Comparison of ENCODE assay signal across 27 cellular contexts in genomic region chr2:109009920-109010610, GRCh38. TPM values are rescaled to one million over a fixed set of nuclear protein-coding genes. Genes with fewer than 3 reads are reported as not detected.
DNase-seq lines count a peak whose midpoint lies in the region; ATAC-seq and TF ChIP-seq lines count a peak whose summit lies in the region.
"Had no signal": no experiment of that assay in that cellular context is flagged by ENCODE, and none has a peak within 500 bp of the region (broad histone marks: within the 10 kb centered on the region; RNA-seq: fewer than 3 reads in every experiment).

No MANE protein-coding gene starts in this region.

- H3K4me3 ChIP-seq in IMR-90 (ENCODE audit: insufficient read depth, low read depth, low read length): no peak overlapping the region
- H3K4me3 ChIP-seq in brain microvascular endothelial cell (ENCODE audit: low read depth, low read length): no peak overlapping the region
- H3K4me3 ChIP-seq in skeletal muscle cell (ENCODE audit: low read depth, low read length): no peak overlapping the region
- H3K4me3 ChIP-seq: A549, gastrocnemius medialis, HAP-1 had no signal

- TF ChIP-seq CTCF in IMR-90 (conservative IDR thresholded peaks at IDR 0.05; ENCODE audit: low read depth, low read length) (no peak), brain microvascular endothelial cell (IDR thresholded peaks at IDR 0.05; ENCODE audit: low read depth, low read length, missing control alignments) (no peak)

- H3K36me3 ChIP-seq in IMR-90 (ENCODE audit: control insufficient read depth, insufficient read depth, low read length): no peaks in the 10 kb centered on the region
- H3K36me3 ChIP-seq in brain microvascular endothelial cell (replicated peaks): no peaks in the 10 kb centered on the region
- H3K36me3 ChIP-seq: gastrocnemius medialis, HAP-1 had no signal

- no peak overlapping the region for H4K8ac ChIP-seq in IMR-90 (ENCODE audit: low read depth in 2 of 2, low read length in 2 of 2)

- H2BK5ac ChIP-seq in IMR-90 (ENCODE audit: low read depth, low read length, poor library complexity, severe bottlenecking): no peak overlapping the region

- no peaks in the 10 kb centered on the region for H3K9me3 ChIP-seq in IMR-90 (ENCODE audit: control insufficient read depth, insufficient read depth, low read length)
- H3K9me3 ChIP-seq: A549, gastrocnemius medialis, HAP-1 had no signal

- intact Hi-C loops in IMR-90 (cut with micrococcal nuclease): no loop called here

- no peaks in the 10 kb centered on the region for H3K9me1 ChIP-seq in IMR-90 (ENCODE audit: insufficient read depth, low read length)

- H4K20me1 ChIP-seq in IMR-90 (ENCODE audit: insufficient read depth, low read length): no peaks in the 10 kb centered on the region

- H3K23ac ChIP-seq in IMR-90 (ENCODE audit: low read depth, low read length): no peak overlapping the region

- no peak overlapping the region for H2BK15ac ChIP-seq in IMR-90 (ENCODE audit: low read depth, low read length)

- H3K27ac Mint-ChIP-seq in activated T-cell treated with anti-CD3 and anti-CD28 coated beads, Interleukin-2, amount 50 U/mL, for 72 hours: no peak overlapping the region
- H3K27ac Mint-ChIP-seq: activated naive CD8-positive, alpha-beta T cell treated with anti-CD3 and anti-CD28 coated beads for 36 hours; brain; nephron; progenitor cell of endocrine pancreas had no signal

- H2AK9ac ChIP-seq in IMR-90 (replicated peaks; ENCODE audit: low read depth, low read length, poor library complexity): no peak overlapping the region

- no peaks in the 10 kb centered on the region for H3K9me3 Mint-ChIP-seq in activated T-cell treated with anti-CD3 and anti-CD28 coated beads, Interleukin-2, amount 50 U/mL, for 72 hours
- H3K9me3 Mint-ChIP-seq: activated naive CD8-positive, alpha-beta T cell treated with anti-CD3 and anti-CD28 coated beads for 36 hours; nephron had no signal

- no peaks in the 10 kb centered on the region for H3K27me3 Mint-ChIP-seq in activated T-cell treated with anti-CD3 and anti-CD28 coated beads, Interleukin-2, amount 50 U/mL, for 72 hours (ENCODE audit: low read depth)
- H3K27me3 Mint-ChIP-seq: activated naive CD8-positive, alpha-beta T cell treated with anti-CD3 and anti-CD28 coated beads for 36 hours had no signal

- no peak overlapping the region for H3K14ac ChIP-seq in IMR-90 (replicated peaks; ENCODE audit: low read depth, low read length)

- H3K4me2 ChIP-seq in IMR-90 (ENCODE audit: low read depth, low read length): no peak overlapping the region
- H3K4me2 ChIP-seq: A549, KMS-11 had no signal

- H3K27ac ChIP-seq in IMR-90 (ENCODE audit: insufficient read depth, low read length) (no peak overlapping the region), brain microvascular endothelial cell (no peak overlapping the region)
- H3K27ac ChIP-seq: A549, gastrocnemius medialis, KMS-11 had no signal

- H3K79me1 ChIP-seq in IMR-90 (ENCODE audit: low read depth in 1 of 2, low read length in 2 of 2): no peaks in the 10 kb centered on the region

- BruUV-seq in IMR-90 (replicated peaks; lab: Mats Ljungman, UMichigan): no TSS peak

- H3K27me3 ChIP-seq in IMR-90 (ENCODE audit: control insufficient read depth, insufficient read depth, low read length) (peaks cover 39% of the 10 kb centered on the region), brain microvascular endothelial cell (replicated peaks) (no peaks in the 10 kb centered on the region)
- H3K27me3 ChIP-seq: gastrocnemius medialis had no signal

- H4K91ac ChIP-seq in IMR-90 (ENCODE audit: insufficient read depth, low read depth, low read length): no peak overlapping the region

- peaks cover 22% of the 10 kb centered on the region for H3K4me1 Mint-ChIP-seq in activated T-cell treated with anti-CD3 and anti-CD28 coated beads, Interleukin-2, amount 50 U/mL, for 72 hours (ENCODE audit: low read depth)
- H3K4me1 Mint-ChIP-seq: brain, nephron had no signal

- WGBS in IMR-90 (ENCODE audit: extremely low coverage in 2 of 2, insufficient read length in 1 of 2), 2 experiments: 63% methylated on average over 1 of the region's 9 CpGs; no CpG with 5 or more reads in 1 of the 2 experiments

- in situ Hi-C loops in IMR-90 (cut with MboI; ENCODE audit: low sequenced_read_pairs) (no loop called here), brain microvascular endothelial cell (cut with HindIII; ENCODE audit: low pct_ligation_motif_present, low sequenced_read_pairs) (no loop called here)

- TF ChIP-seq POLR2A in IMR-90 (IDR thresholded peaks at IDR 0.05; ENCODE audit: low read depth, low read length): no peak

- H3K56ac ChIP-seq in IMR-90 (ENCODE audit: extremely low read depth, insufficient read depth, low read length): no peak overlapping the region

- H4K5ac ChIP-seq in IMR-90 (ENCODE audit: low read depth, low read length): no peak overlapping the region

- no peak for TF ChIP-seq RAD21 in IMR-90 (IDR thresholded peaks at IDR 0.05; ENCODE audit: low read length)

- H2BK120ac ChIP-seq in IMR-90 (ENCODE audit: low read depth, low read length): no peak overlapping the region

- H3K36me3 Mint-ChIP-seq in activated T-cell treated with anti-CD3 and anti-CD28 coated beads, Interleukin-2, amount 50 U/mL, for 72 hours (ENCODE audit: insufficient read depth in 2 of 2): no peaks in the 10 kb centered on the region
- H3K36me3 Mint-ChIP-seq: activated naive CD8-positive, alpha-beta T cell treated with anti-CD3 and anti-CD28 coated beads for 36 hours; brain had no signal

- dilution Hi-C loops in IMR-90 (cut with HindIII; ENCODE audit: low sequenced_read_pairs, unreplicated experiment): no loop called here

- peak in 1 of 2 donors; percentile 14 for DNase-seq in activated T-cell treated with anti-CD3 and anti-CD28 coated beads, Interleukin-2, amount 50 U/mL, for 72 hours
- no peak for DNase-seq in activated T-cell treated with anti-CD3 and anti-CD28 coated beads, Interleukin-2, amount 50 U/mL, for 1 hour
- DNase-seq in IMR-90: peak; percentile 35
- peak; percentile 46 for DNase-seq in brain microvascular endothelial cell
- peak; percentile 11 for DNase-seq in skeletal muscle cell (ENCODE audit: low read depth)
- no peak for DNase-seq in DMS114 treated with DMSO at 0.1 percent for 48 hours (lab: John Stamatoyannopoulos, UW; ENCODE audit: unreplicated experiment)
- DNase-seq in DMS 273 (lab: John Stamatoyannopoulos, UW; ENCODE audit: unreplicated experiment): no peak
- DNase-seq: activated naive CD8-positive, alpha-beta T cell treated with anti-CD3 and anti-CD28 coated beads for 36 hours; activated T-cell treated with anti-CD3 and anti-CD28 coated beads for 4 hours; C1 segment of cervical spinal cord; dermis blood vessel endothelial cell; DMS153; gastrocnemius medialis; kidney glomerular epithelial cell; NCI-H1092; NCI-H524 treated with DMSO at 0.1 percent for 48 hours; stimulated activated CD4-positive, alpha-beta T cell treated with anti-CD3 and anti-CD28 coated beads, Interleukin-4, amount 100 ng/mL, for 1 hour had no signal

- peak overlapping the region in 1 of 2 donors; percentile 19 for H3K4me3 Mint-ChIP-seq in activated T-cell treated with anti-CD3 and anti-CD28 coated beads, Interleukin-2, amount 50 U/mL, for 72 hours
- H3K4me3 Mint-ChIP-seq: activated naive CD8-positive, alpha-beta T cell treated with anti-CD3 and anti-CD28 coated beads for 36 hours; brain; nephron had no signal

- CTCF ChIA-PET in IMR-90 (lab: Yijun Ruan, JAX): interaction anchor here (0.9 kb wide), 1 partner anchor 12 kb away, joined by 4 read pairs; no protein-coding TSS in a partner anchor

- H3K4ac ChIP-seq in IMR-90 (ENCODE audit: low read depth, low read length): no peak overlapping the region

- H3K18ac ChIP-seq in IMR-90 (ENCODE audit: low read depth, low read length): no peak overlapping the region

- H2AFZ ChIP-seq in IMR-90 (replicated peaks; ENCODE audit: low read length, poor library complexity): no peak overlapping the region

- POLR2A ChIA-PET in IMR-90 (lab: Charles Lee; ENCODE audit: unreplicated experiment): no interaction called here

- ATAC-seq in activated T-cell treated with anti-CD3 and anti-CD28 coated beads, Interleukin-2, amount 50 U/mL, for 72 hours (replicated peaks in 1 of 2): peak; percentile 75 to 94
- ATAC-seq in IMR-90 (ENCODE audit: low read depth) (no peak), GM18870 (IDR thresholded peaks at IDR 0.05; ENCODE audit: unreplicated experiment) (no peak)
- ATAC-seq: gastrocnemius medialis, Right ventricle myocardium inferior had no signal

- H3K4me1 ChIP-seq in IMR-90 (ENCODE audit: control insufficient read depth, insufficient read depth, low read length): no peaks in the 10 kb centered on the region
- H3K4me1 ChIP-seq: A549, gastrocnemius medialis, HAP-1 had no signal

- H2BK20ac ChIP-seq in IMR-90 (ENCODE audit: low read depth, low read length): no peak overlapping the region

- H2AK5ac ChIP-seq in IMR-90 (ENCODE audit: low read depth, low read length): no peak overlapping the region

- H3K9ac ChIP-seq in IMR-90 (ENCODE audit: low read depth, low read length): no peak overlapping the region
- H3K9ac ChIP-seq: KMS-11 had no signal

TF ChIP-seq in IMR-90, 13 proteins besides CTCF, POLR2A, EP300 and RAD21:
- no peak for TF ChIP-seq FOS (IDR thresholded peaks at IDR 0.05; ENCODE audit: low read depth, low read length)
- no peak for TF ChIP-seq NFE2L2 (IDR thresholded peaks at IDR 0.05; ENCODE audit: low read depth, low read length)
- no peak for TF ChIP-seq BHLHE40 (IDR thresholded peaks at IDR 0.05; ENCODE audit: low read depth, low read length)
- TF ChIP-seq CEBPB (IDR thresholded peaks at IDR 0.05; ENCODE audit: low read depth, low read length): 0 out of 2 replicates have a peak, but pooled peaks have one; percentile 1
- TF ChIP-seq USF2 (IDR thresholded peaks at IDR 0.05; ENCODE audit: low read depth, low read length): no peak
- TF ChIP-seq MAZ (IDR thresholded peaks at IDR 0.05; ENCODE audit: borderline replicate concordance, low read depth, low read length): no peak

RNA-seq across cellular contexts. Expression of gene EDAR, which starts 21.0 kb away (rescaled TPM):
- 1 to 10 TPM in 1 of 2 donors, under 1 TPM in 1; 0.28 to 1.4 TPM for total RNA-seq in activated T-cell treated with anti-CD3 and anti-CD28 coated beads, Interleukin-2, amount 50 U/mL, for 72 hours
- not detected in 2 replicates for total RNA-seq in IMR-90 (2012; rRNA removed)
- not detected in 2 replicates for polyA plus RNA-seq in IMR-90 (2012; rRNA removed)
- not detected in 2 replicates for polyA plus RNA-seq in IMR-90 (2012; cell fraction: cytosol; rRNA removed)
- polyA plus RNA-seq in IMR-90 (2012; cell fraction: nucleus; rRNA removed; ENCODE audit: low replicate concordance): not detected in 2 replicates
- total RNA-seq: dermis blood vessel endothelial cell, gastrocnemius medialis, mesenteric fat pad, skeletal muscle tissue had no signal

Comparison
In these comparisons a context has a peak if more than half of its experiments do, and no peak if none do; other contexts are left out.
1. ATAC-seq: peak in activated T-cell treated with anti-CD3 and anti-CD28 coated beads, Interleukin-2, amount 50 U/mL, for 72 hours (2 of 2); none in IMR-90 (single experiment) and GM18870 (single experiment).
2. DNase-seq: peak in IMR-90 (single experiment), brain microvascular endothelial cell (single experiment) and skeletal muscle cell (single experiment); none in activated T-cell treated with anti-CD3 and anti-CD28 coated beads, Interleukin-2, amount 50 U/mL, for 1 hour (single experiment), DMS114 treated with DMSO at 0.1 percent for 48 hours (single experiment) and DMS 273 (single experiment).